In genomic region chr17:57835333-57835900, GRCh38 we compare ENCODE assay signal across 1 cellular context.
TF ChIP-seq lines count a peak whose summit lies in the region.

No MANE protein-coding gene starts in this region.

TF ChIP-seq in GM23338, 12 proteins besides CTCF, POLR2A, EP300 and RAD21 (continued from another document):
- TF ChIP-seq ZNF462 (CRISPR knock-in tag; IDR thresholded peaks at IDR 0.05), result no peak
- TF ChIP-seq REST (IDR thresholded peaks at IDR 0.05; ENCODE audit: unreplicated experiment), result no peak
- no peak for TF ChIP-seq ZNF114 (CRISPR knock-in tag; IDR thresholded peaks at IDR 0.05)
- TF ChIP-seq JUNB (IDR thresholded peaks at IDR 0.05; ENCODE audit: unreplicated experiment), result no peak
- TF ChIP-seq ZNF331 (CRISPR knock-in tag; IDR thresholded peaks at IDR 0.05; ENCODE audit: low read depth), result no peak
- TF ChIP-seq POLR2AphosphoS5 (IDR thresholded peaks at IDR 0.05; ENCODE audit: low read depth), result no peak
